9 cellular contexts compared by ENCODE assay signal in the genomic region with DNA sequence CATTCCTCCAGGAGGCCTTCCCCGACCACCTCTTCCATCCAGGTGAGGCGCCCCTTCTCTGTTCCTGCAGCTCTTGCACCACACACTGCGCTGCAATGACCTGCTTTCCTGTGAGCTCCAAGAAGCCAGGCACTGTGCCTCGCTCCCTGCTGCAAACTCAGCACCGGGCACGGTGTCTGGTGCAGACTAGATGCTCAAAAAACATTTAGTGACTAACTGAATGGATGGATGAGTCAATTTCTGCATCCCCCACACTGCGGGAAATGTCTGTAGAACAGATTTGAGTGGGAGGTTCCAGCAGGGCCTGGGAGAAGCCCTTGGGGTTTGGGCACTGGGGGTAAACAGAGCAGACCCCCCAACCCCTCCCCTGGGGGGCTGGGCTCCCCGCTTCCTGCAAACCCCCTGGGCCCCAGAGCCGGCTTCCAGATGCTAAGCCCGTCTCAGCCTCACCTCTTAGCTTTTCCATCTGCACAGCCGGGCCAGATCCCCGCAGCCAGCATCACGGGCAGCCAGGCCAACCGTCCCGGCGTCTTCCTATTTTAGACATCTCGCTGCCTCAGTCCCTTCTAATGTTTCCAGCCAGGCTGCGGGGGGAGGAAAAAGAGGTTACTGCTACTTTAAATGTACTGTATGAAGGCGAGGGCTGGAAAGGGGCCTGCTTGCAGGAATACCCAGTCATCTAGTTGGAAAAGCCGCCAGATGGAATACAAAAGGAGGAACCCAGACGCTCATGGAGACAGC.
DNase-seq lines count a peak whose midpoint lies in the region; ATAC-seq and TF ChIP-seq lines count a peak whose summit lies in the region.
"Had no signal": no experiment of that assay in that cellular context is flagged by ENCODE, and none has a peak within 500 bp of the region (broad histone marks: within the 10 kb centered on the region; RNA-seq: fewer than 3 reads in every experiment).

No MANE protein-coding gene starts in this region.

- no peaks in the 10 kb centered on the region for H3K79me2 ChIP-seq in smooth muscle cell (ENCODE audit: low read depth)

- H3K27ac Mint-ChIP-seq in HFFc6: peak overlapping the region; percentile 85

- DNase-seq in HFFc6 (peak; percentile 64), cardiac fibroblast (ENCODE audit: low read depth in 2 of 2) (peak; percentile 44 to 71), iris pigment epithelial cell (ENCODE audit: low read depth) (peak; percentile 60), smooth muscle cell (lab: John Stamatoyannopoulos, UW; ENCODE audit: unreplicated experiment) (no peak), colonic mucosa (no peak), NCI-H69 (lab: John Stamatoyannopoulos, UW) (no peak)
- no peak for DNase-seq in central memory CD4-positive, alpha-beta T cell
- DNase-seq: NCI-H2029 treated with DMSO at 0.1 percent for 48 hours had no signal

- H3K27ac ChIP-seq in smooth muscle cell (ENCODE audit: low read depth) (peak overlapping the region; percentile 83), colonic mucosa (no peak overlapping the region)

- H3K9me3 Mint-ChIP-seq in HFFc6: no peaks in the 10 kb centered on the region

- H3K36me3 ChIP-seq in smooth muscle cell (ENCODE audit: low read depth) (no peaks in the 10 kb centered on the region), colonic mucosa (no peaks in the 10 kb centered on the region)

- H2AFZ ChIP-seq in smooth muscle cell (ENCODE audit: low read depth): peak overlapping the region; percentile 15

- H3K4me3 ChIP-seq in cardiac fibroblast (replicated peaks in 1 of 2; ENCODE audit: low read depth in 2 of 2, low read length in 2 of 2) (peak overlapping the region in 1 of 2 donors; percentile 21), smooth muscle cell (peak overlapping the region; percentile 21), colonic mucosa (no peak overlapping the region)

- peaks cover 16% of the 10 kb centered on the region for H3F3A ChIP-seq in smooth muscle cell (ENCODE audit: low read depth)

- H3K27me3 ChIP-seq in smooth muscle cell (ENCODE audit: low read depth) (no peaks in the 10 kb centered on the region), colonic mucosa (no peaks in the 10 kb centered on the region)

- no peaks in the 10 kb centered on the region for H4K20me1 ChIP-seq in smooth muscle cell (ENCODE audit: low read depth)

- intact Hi-C loops in colonic mucosa (cut with DNase I): no loop called here

- peaks cover 44% of the 10 kb centered on the region for H3K4me1 Mint-ChIP-seq in HFFc6 (ENCODE audit: low read depth)

- TF ChIP-seq CTCF in HFFc6 (IDR thresholded peaks at IDR 0.05) (no peak), cardiac fibroblast (IDR thresholded peaks at IDR 0.05; ENCODE audit: low read depth, low read length) (no peak), smooth muscle cell (IDR thresholded peaks at IDR 0.05; ENCODE audit: borderline replicate concordance, insufficient read depth, poor library complexity, severe bottlenecking) (no peak), colonic mucosa (IDR thresholded peaks at IDR 0.05) (no peak)

- H3K4me3 Mint-ChIP-seq in HFFc6: peak overlapping the region; percentile 75

- no peak for ATAC-seq in GM21786 (IDR thresholded peaks at IDR 0.05; ENCODE audit: unreplicated experiment)

- H3K27me3 Mint-ChIP-seq in HFFc6 (ENCODE audit: insufficient read depth): peaks cover 10% of the 10 kb centered on the region

- H3K9me3 ChIP-seq in smooth muscle cell (replicated peaks; ENCODE audit: low read depth) (no peaks in the 10 kb centered on the region), colonic mucosa (no peaks in the 10 kb centered on the region)

- no peaks in the 10 kb centered on the region for H3K36me3 Mint-ChIP-seq in HFFc6 (ENCODE audit: low read depth)

- peaks cover 21% of the 10 kb centered on the region for H3K4me1 ChIP-seq in smooth muscle cell (ENCODE audit: low read depth)
- H3K4me1 ChIP-seq in colonic mucosa: no peaks in the 10 kb centered on the region

- WGBS in smooth muscle cell (ENCODE audit: low lambda C conversion rate): 37% methylated on average over 20 of the region's 21 CpGs

- H3K4me2 ChIP-seq in smooth muscle cell: peak overlapping the region; percentile 75

- H3K9ac ChIP-seq in smooth muscle cell (ENCODE audit: low read depth) (peak overlapping the region; percentile 45), colonic mucosa (ENCODE audit: low read depth in 2 of 2, low read length in 2 of 2) (no peak overlapping the region)

Comparison
In these comparisons a context has a peak if more than half of its experiments do, and no peak if none do; other contexts are left out.
1. DNase-seq: peak in HFFc6 (single experiment), cardiac fibroblast (2 of 2) and iris pigment epithelial cell (single experiment); none in smooth muscle cell (single experiment), central memory CD4-positive, alpha-beta T cell (single experiment), colonic mucosa (single experiment) and NCI-H69 (single experiment).